ENCODE assay signal across 9 cellular contexts in the genomic region with DNA sequence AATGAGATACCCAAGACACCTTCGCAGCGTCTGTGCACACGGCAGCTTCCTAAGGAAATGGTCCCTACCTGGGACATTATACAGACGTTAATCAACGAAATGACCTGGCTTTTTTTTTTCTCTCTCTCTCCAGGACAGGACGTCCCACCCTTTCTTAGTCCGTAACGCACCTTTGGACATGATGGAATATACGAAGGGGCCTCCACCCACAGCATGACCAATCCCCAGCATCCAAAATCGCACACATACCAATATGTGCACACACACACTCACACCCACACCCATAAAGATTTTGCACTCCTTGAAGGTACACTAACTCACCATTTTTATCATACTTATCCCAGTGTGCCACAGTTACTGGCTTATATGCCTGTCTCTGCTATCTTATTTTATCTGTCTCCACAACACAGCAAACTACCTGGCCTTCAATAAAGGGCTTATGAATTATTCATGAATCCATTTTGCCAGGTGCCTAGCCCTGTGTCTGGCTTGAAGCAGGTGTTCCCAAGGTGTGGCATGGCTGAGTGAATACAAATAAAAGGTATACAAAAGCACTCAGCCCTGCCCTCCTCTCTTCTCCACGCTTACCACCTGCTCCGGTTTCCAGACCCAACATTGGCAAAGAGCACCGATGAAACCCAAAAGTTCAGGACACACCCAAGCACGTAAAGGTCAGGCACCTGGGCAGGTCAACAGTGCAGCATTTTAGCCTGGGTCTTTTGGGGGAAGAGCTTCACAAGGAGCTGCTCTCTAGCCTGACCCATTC. TPM values are rescaled to one million over a fixed set of nuclear protein-coding genes. Genes with fewer than 3 reads are reported as not detected.
A peak's percentile ranks its signal among the peaks of the same experiment; 100 is the strongest.
DNase-seq lines count a peak whose midpoint lies in the region; ATAC-seq and TF ChIP-seq lines count a peak whose summit lies in the region.
"Had no signal": no experiment of that assay in that cellular context is flagged by ENCODE, and none has a peak within 500 bp of the region (broad histone marks: within the 10 kb centered on the region; RNA-seq: fewer than 3 reads in every experiment).

No MANE protein-coding gene starts in this region.

- peaks cover 50% of the 10 kb centered on the region for H3K4me1 Mint-ChIP-seq in activated CD4-positive, alpha-beta memory T cell treated with anti-CD3 and anti-CD28 coated beads, Interleukin-2, amount 10 ng/mL, durations not matched to agents 7 days and 5 days

- H3K4me3 Mint-ChIP-seq in activated CD4-positive, alpha-beta memory T cell treated with anti-CD3 and anti-CD28 coated beads, Interleukin-2, amount 10 ng/mL, durations not matched to agents 7 days and 5 days, result no peak overlapping the region
- H3K4me3 Mint-ChIP-seq: natural killer cell treated with Interleukin-12 subunit alpha and Interleukin-12 subunit beta and Interleukin-15 and Interleukin-18, amount 100 ng/mL, for 72 hours had no signal

- peak overlapping the region; percentile 63 for H3K27ac Mint-ChIP-seq in activated CD4-positive, alpha-beta memory T cell treated with anti-CD3 and anti-CD28 coated beads, Interleukin-2, amount 10 ng/mL, durations not matched to agents 7 days and 5 days

- H3K27me3 Mint-ChIP-seq in activated CD4-positive, alpha-beta memory T cell treated with anti-CD3 and anti-CD28 coated beads, Interleukin-2, amount 10 ng/mL, durations not matched to agents 7 days and 5 days, result no peaks in the 10 kb centered on the region
- H3K27me3 Mint-ChIP-seq: natural killer cell treated with Interleukin-12 subunit alpha and Interleukin-12 subunit beta and Interleukin-15 and Interleukin-18, amount 100 ng/mL, for 72 hours had no signal

- H2BK5ac ChIP-seq in mesenchymal stem cell (ENCODE audit: low read depth, low read length, poor library complexity, severe bottlenecking), result no peak overlapping the region

- DNase-seq in NCI-H1105 (lab: John Stamatoyannopoulos, UW) (peak; percentile 90), mesenchymal stem cell (no peak), hippocampal formation (lab: John Stamatoyannopoulos, UW) (no peak), Karpas-422 (no peak), SIG-M5 (lab: John Stamatoyannopoulos, UW) (no peak)
- no peak for DNase-seq in activated CD4-positive, alpha-beta memory T cell treated with anti-CD3 and anti-CD28 coated beads, Interleukin-2, amount 10 ng/mL, durations not matched to agents 7 days and 5 days

- H3K36me3 ChIP-seq in mesenchymal stem cell (ENCODE audit: control insufficient read depth in 1 of 2, insufficient read depth in 2 of 2, low read depth in 1 of 2, low read length in 2 of 2) (no peaks in the 10 kb centered on the region), Karpas-422 (ENCODE audit: insufficient read depth, low read length) (no peaks in the 10 kb centered on the region)

- no peaks in the 10 kb centered on the region for H3K36me3 Mint-ChIP-seq in activated CD4-positive, alpha-beta memory T cell treated with anti-CD3 and anti-CD28 coated beads, Interleukin-2, amount 10 ng/mL, durations not matched to agents 7 days and 5 days (ENCODE audit: low read depth)
- H3K36me3 Mint-ChIP-seq: natural killer cell treated with Interleukin-12 subunit alpha and Interleukin-12 subunit beta and Interleukin-15 and Interleukin-18, amount 100 ng/mL, for 72 hours had no signal

- H3K9me2 ChIP-seq in Karpas-422 (replicated peaks; ENCODE audit: insufficient read depth, low read length), result no peaks in the 10 kb centered on the region

- no peak overlapping the region for H3K23ac ChIP-seq in mesenchymal stem cell (ENCODE audit: low read length in 2 of 2)

- CTCF ChIA-PET in activated CD4-positive, alpha-beta memory T cell treated with anti-CD3 and anti-CD28 coated beads, Interleukin-2, amount 10 ng/mL, durations not matched to agents 7 days and 5 days (lab: Charles Lee), result interaction anchor here (0.7 to 1.2 kb wide), 2 partner anchors 38 to 92 kb away, joined by 3 to 4 read pairs; no protein-coding TSS in a partner anchor

- H3K4me1 ChIP-seq in mesenchymal stem cell (ENCODE audit: control insufficient read depth, insufficient read depth, low read depth, low read length) (peaks cover 62% of the 10 kb centered on the region), Karpas-422 (ENCODE audit: low read length) (no peaks in the 10 kb centered on the region)

- no peak overlapping the region for H4K8ac ChIP-seq in mesenchymal stem cell (ENCODE audit: low read length)

- H3K27me3 ChIP-seq in mesenchymal stem cell (ENCODE audit: control insufficient read depth in 1 of 2, insufficient read depth in 1 of 2, low read length in 2 of 2) (no peaks in the 10 kb centered on the region), Karpas-422 (ENCODE audit: low read length) (no peaks in the 10 kb centered on the region)

- peak overlapping the region; percentile 82 for H2AK5ac ChIP-seq in mesenchymal stem cell (ENCODE audit: low read length, severe bottlenecking)

- H3K79me2 ChIP-seq in Karpas-422 (ENCODE audit: low read length), result no peaks in the 10 kb centered on the region

- H3K9me3 ChIP-seq in mesenchymal stem cell (ENCODE audit: control insufficient read depth, low read length), result no peaks in the 10 kb centered on the region
- no peaks in the 10 kb centered on the region for H3K9me3 ChIP-seq in Karpas-422 (ENCODE audit: low read length)

- peak overlapping the region; percentile 50 for H2BK120ac ChIP-seq in mesenchymal stem cell (ENCODE audit: low read depth, low read length)

- H3K4ac ChIP-seq in mesenchymal stem cell (ENCODE audit: low read depth in 1 of 2, low read length in 2 of 2), result peak overlapping the region; percentile 55 to 76

- H3K4me3 ChIP-seq in mesenchymal stem cell (ENCODE audit: insufficient read depth in 1 of 2, low read depth in 1 of 2, low read length in 2 of 2) (no peak overlapping the region), Karpas-422 (ENCODE audit: low read length) (no peak overlapping the region)

- POLR2A ChIA-PET in activated CD4-positive, alpha-beta memory T cell treated with anti-CD3 and anti-CD28 coated beads, Interleukin-2, amount 10 ng/mL, durations not matched to agents 7 days and 5 days (lab: Charles Lee), result interaction anchor here (2.5 kb wide), 1 partner anchor 10 kb away, joined by 8 read pairs; no protein-coding TSS in a partner anchor

- H3K27ac ChIP-seq in 22Rv1, result peak overlapping the region; percentile 98
- peak overlapping the region; percentile 92 for H3K27ac ChIP-seq in mesenchymal stem cell (ENCODE audit: low read length, poor library complexity, severe bottlenecking)
- H3K27ac ChIP-seq in Karpas-422 (ENCODE audit: low read length), result no peak overlapping the region

- no peaks in the 10 kb centered on the region for H3K79me1 ChIP-seq in mesenchymal stem cell (replicated peaks; ENCODE audit: low read length, poor library complexity, severe bottlenecking)

- 34% methylated on average over 14 of the region's 14 CpGs for WGBS in mesenchymal stem cell

- no peak overlapping the region for H3K4me2 ChIP-seq in mesenchymal stem cell (ENCODE audit: low read length, poor library complexity, severe bottlenecking)
- no peak overlapping the region for H3K4me2 ChIP-seq in Karpas-422 (ENCODE audit: low read depth, low read length, poor library complexity, severe bottlenecking)

- peak overlapping the region; percentile 19 for H4K91ac ChIP-seq in mesenchymal stem cell (ENCODE audit: low read length)

- peak overlapping the region; percentile 95 to 98 for H2BK12ac ChIP-seq in mesenchymal stem cell (ENCODE audit: low read length in 2 of 2)

- H3K9ac ChIP-seq in mesenchymal stem cell (ENCODE audit: low read length) (peak overlapping the region; percentile 85), Karpas-422 (ENCODE audit: low read length) (no peak overlapping the region)

- no peak overlapping the region for H2AFZ ChIP-seq in mesenchymal stem cell (ENCODE audit: low read depth, low read length)
- no peak overlapping the region for H2AFZ ChIP-seq in Karpas-422 (ENCODE audit: low read length)

- H2BK15ac ChIP-seq in mesenchymal stem cell (ENCODE audit: low read depth, poor library complexity, severe bottlenecking), result peak overlapping the region; percentile 83

- no peaks in the 10 kb centered on the region for H4K20me1 ChIP-seq in Karpas-422 (ENCODE audit: insufficient read depth, low read depth, low read length)

- H3K9me3 Mint-ChIP-seq in activated CD4-positive, alpha-beta memory T cell treated with anti-CD3 and anti-CD28 coated beads, Interleukin-2, amount 10 ng/mL, durations not matched to agents 7 days and 5 days, result no peaks in the 10 kb centered on the region
- H3K9me3 Mint-ChIP-seq: natural killer cell treated with Interleukin-12 subunit alpha and Interleukin-12 subunit beta and Interleukin-15 and Interleukin-18, amount 100 ng/mL, for 72 hours had no signal

- H3K14ac ChIP-seq in mesenchymal stem cell (ENCODE audit: low read length in 2 of 2), result no peak overlapping the region

- H3K18ac ChIP-seq in mesenchymal stem cell (ENCODE audit: low read depth in 1 of 2, low read length in 2 of 2), result peak overlapping the region; percentile 58 to 61

- no peak for ATAC-seq in HG02981 (IDR thresholded peaks at IDR 0.05; ENCODE audit: unreplicated experiment)
- ATAC-seq: natural killer cell treated with Interleukin-12 subunit alpha and Interleukin-12 subunit beta and Interleukin-15 and Interleukin-18, amount 100 ng/mL, for 72 hours had no signal

- no peak for TF ChIP-seq CTCF in 22Rv1 (IDR thresholded peaks at IDR 0.05)

RNA-seq across cellular contexts. Expression of a gene that starts 2.2 kb away (rescaled TPM):
- 1 to 10 TPM in 1 of 2 experiments, under 1 TPM in 1; 0.78 to 1.3 TPM for total RNA-seq in activated CD4-positive, alpha-beta memory T cell treated with anti-CD3 and anti-CD28 coated beads, Interleukin-2, amount 10 ng/mL, durations not matched to agents 7 days and 5 days
- polyA plus RNA-seq in mesenchymal stem cell (2013, experiment 1 of 2), result 1.7 TPM
- 1.3 TPM for polyA plus RNA-seq in mesenchymal stem cell (2013, experiment 2 of 2)
- not detected in 2 replicates for total RNA-seq in Karpas-422 (2014; rRNA removed; shearing (Covaris generic); ENCODE audit: low replicate concordance)
- total RNA-seq: natural killer cell treated with Interleukin-12 subunit alpha and Interleukin-12 subunit beta and Interleukin-15 and Interleukin-18, amount 100 ng/mL, for 72 hours had no signal

RNA-seq across cellular contexts. Expression of a gene that starts 10.8 kb away (rescaled TPM):
- total RNA-seq in activated CD4-positive, alpha-beta memory T cell treated with anti-CD3 and anti-CD28 coated beads, Interleukin-2, amount 10 ng/mL, durations not matched to agents 7 days and 5 days, result under 1 TPM; 0.38 to 0.40 TPM
- 262 TPM for polyA plus RNA-seq in mesenchymal stem cell (2013, experiment 1 of 2)
- 265 TPM for polyA plus RNA-seq in mesenchymal stem cell (2013, experiment 2 of 2)
- not detected in 2 replicates for total RNA-seq in Karpas-422 (2014; rRNA removed; shearing (Covaris generic); ENCODE audit: low replicate concordance)

RNA-seq across cellular contexts. Expression of a gene that starts 31.3 kb away (rescaled TPM):
- total RNA-seq in activated CD4-positive, alpha-beta memory T cell treated with anti-CD3 and anti-CD28 coated beads, Interleukin-2, amount 10 ng/mL, durations not matched to agents 7 days and 5 days, result 10 to 100 TPM; 61.5 to 61.9 TPM
- polyA plus RNA-seq in mesenchymal stem cell (2013, experiment 1 of 2), result 307 TPM
- 298 TPM for polyA plus RNA-seq in mesenchymal stem cell (2013, experiment 2 of 2)
- 0.72 TPM in 1 of 2 replicates, not detected in the other for total RNA-seq in Karpas-422 (2014; rRNA removed; shearing (Covaris generic); ENCODE audit: low replicate concordance)

Comparison
In these comparisons a context has a peak if more than half of its experiments do, and no peak if none do; other contexts are left out.
1. RNA of a gene that starts 31.3 kb away (total RNA-seq): 61.5 to 61.9 TPM in activated CD4-positive, alpha-beta memory T cell treated with anti-CD3 and anti-CD28 coated beads, Interleukin-2, amount 10 ng/mL, durations not matched to agents 7 days and 5 days; 0.72 TPM in Karpas-422; every median in the first group is over 10 times any median in the second.